In the genomic region with DNA sequence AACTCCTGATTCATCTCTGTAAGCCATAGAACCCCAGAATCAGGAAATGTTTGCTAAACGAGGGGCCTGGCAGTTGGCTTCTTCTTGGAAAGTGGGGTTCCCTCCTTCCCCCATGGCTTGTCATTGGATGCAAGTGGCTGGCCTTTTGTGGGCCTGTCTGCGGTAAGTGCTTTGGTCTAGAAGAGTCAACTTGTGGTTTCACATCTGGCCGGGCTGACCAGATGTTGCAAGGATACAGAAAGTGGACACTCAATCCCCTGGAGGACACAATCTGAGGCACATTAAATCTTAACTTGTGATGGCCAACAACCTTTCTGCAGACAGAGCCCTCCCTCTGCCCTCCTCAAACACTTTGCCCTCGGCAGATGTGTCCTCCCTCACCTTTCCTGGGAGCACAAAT, we compare ENCODE assay signal across 10 cellular contexts. TPM values are rescaled to one million over a fixed set of nuclear protein-coding genes. Genes with fewer than 3 reads are reported as not detected.
DNase-seq lines count a peak whose midpoint lies in the region; ATAC-seq and TF ChIP-seq lines count a peak whose summit lies in the region.
"Had no signal": no experiment of that assay in that cellular context is flagged by ENCODE, and none has a peak within 500 bp of the region (broad histone marks: within the 10 kb centered on the region; RNA-seq: fewer than 3 reads in every experiment).

No MANE protein-coding gene starts in this region.

- H3K36me3 Mint-ChIP-seq in T-helper 2 cell treated with Interferon-gamma antibody and Interleukin-4, amounts not matched to agents 5 μg/mL and 100 μg/mL, for 36 hours (ENCODE audit: low read depth): peaks cover 16% of the 10 kb centered on the region
- H3K36me3 Mint-ChIP-seq in T-helper 17 cell (ENCODE audit: low read depth): no peaks in the 10 kb centered on the region

- H3K27ac ChIP-seq in stomach (peak overlapping the region in 3 of 5 donors; percentile 87 to 90 (median 89)), colonic mucosa (no peak overlapping the region)

- no peaks in the 10 kb centered on the region for H3K9me3 ChIP-seq in T-helper 17 cell (ENCODE audit: control insufficient read depth, low read length, poor library complexity, severe bottlenecking)
- no peaks in the 10 kb centered on the region for H3K9me3 ChIP-seq in stomach
- no peaks in the 10 kb centered on the region for H3K9me3 ChIP-seq in colonic mucosa

- H3K4me3 ChIP-seq in fibroblast of the aortic adventitia (ENCODE audit: low read depth, low read length): peak overlapping the region; percentile 80
- H3K4me3 ChIP-seq in stomach: peak overlapping the region in 3 of 4 donors; percentile 69 to 84 (median 79)
- H3K4me3 ChIP-seq in colonic mucosa: no peak overlapping the region

- no peaks in the 10 kb centered on the region for H3K27me3 ChIP-seq in stomach
- no peaks in the 10 kb centered on the region for H3K27me3 ChIP-seq in colonic mucosa

- 74 to 81% (median 77%) methylated on average over 4 of the region's 4 CpGs for WGBS in stomach, 5 donors

- intact Hi-C loops in stomach (cut with DNase I; ENCODE audit: low total_unique reads): loop anchor here (10.0 kb wide), 1 partner anchor 89 kb away; no protein-coding TSS in a partner anchor
- intact Hi-C loops in colonic mucosa (cut with DNase I): loop anchor here (10.0 kb wide), 1 partner anchor 89 kb away; no protein-coding TSS in a partner anchor

- peaks cover 2% of the 10 kb centered on the region for H3K27me3 Mint-ChIP-seq in T-helper 2 cell treated with Interferon-gamma antibody and Interleukin-4, amounts not matched to agents 5 μg/mL and 100 μg/mL, for 36 hours (ENCODE audit: low read depth)
- no peaks in the 10 kb centered on the region for H3K27me3 Mint-ChIP-seq in T-helper 17 cell

- peak overlapping the region; percentile 92 for H3K4me3 Mint-ChIP-seq in T-helper 2 cell treated with Interferon-gamma antibody and Interleukin-4, amounts not matched to agents 5 μg/mL and 100 μg/mL, for 36 hours
- H3K4me3 Mint-ChIP-seq in T-helper 17 cell: no peak overlapping the region

- TF ChIP-seq CTCF in fibroblast of the aortic adventitia (IDR thresholded peaks at IDR 0.05; ENCODE audit: insufficient read depth, low read length) (no peak), stomach (IDR thresholded peaks at IDR 0.05) (no peak), colonic mucosa (IDR thresholded peaks at IDR 0.05) (no peak)

- peaks cover 29% of the 10 kb centered on the region for H3K4me1 Mint-ChIP-seq in T-helper 2 cell treated with Interferon-gamma antibody and Interleukin-4, amounts not matched to agents 5 μg/mL and 100 μg/mL, for 36 hours (ENCODE audit: low read depth)
- peaks cover 14% of the 10 kb centered on the region for H3K4me1 Mint-ChIP-seq in T-helper 17 cell

- no peak for TF ChIP-seq POLR2A in stomach (IDR thresholded peaks at IDR 0.05)

- peaks cover 10 to 42% (median 39%) of the 10 kb centered on the region in 4 donors for H3K4me1 ChIP-seq in stomach
- no peaks in the 10 kb centered on the region for H3K4me1 ChIP-seq in colonic mucosa

- H3K36me3 ChIP-seq in stomach (peaks cover 0 to 8% (median 6%) of the 10 kb centered on the region in 4 donors), colonic mucosa (no peaks in the 10 kb centered on the region)

- peak overlapping the region in 1 of 2 donors; percentile 63 for H3K9ac ChIP-seq in colonic mucosa (ENCODE audit: low read depth in 2 of 2, low read length in 2 of 2)

- peak overlapping the region; percentile 94 for H3K27ac Mint-ChIP-seq in T-helper 2 cell treated with Interferon-gamma antibody and Interleukin-4, amounts not matched to agents 5 μg/mL and 100 μg/mL, for 36 hours
- peak overlapping the region; percentile 89 for H3K27ac Mint-ChIP-seq in T-helper 17 cell

- no peak for TF ChIP-seq EP300 in stomach (IDR thresholded peaks at IDR 0.05)

- ATAC-seq in T-helper 17 cell: no peak
- ATAC-seq in GM19467 (IDR thresholded peaks at IDR 0.05; ENCODE audit: unreplicated experiment): no peak
- ATAC-seq in GM21786 (IDR thresholded peaks at IDR 0.05; ENCODE audit: unreplicated experiment): no peak

- H3K9me3 Mint-ChIP-seq in T-helper 2 cell treated with Interferon-gamma antibody and Interleukin-4, amounts not matched to agents 5 μg/mL and 100 μg/mL, for 36 hours: no peaks in the 10 kb centered on the region

- DNase-seq in T-helper 2 cell treated with Interferon-gamma antibody and Interleukin-4, amounts not matched to agents 5 μg/mL and 100 μg/mL, for 36 hours (ENCODE audit: low spot score): no peak
- DNase-seq in T-helper 2 cell (no peak), T-helper 17 cell (no peak), fibroblast of the aortic adventitia (ENCODE audit: low read depth) (no peak), stomach (no peak), colonic mucosa (no peak)
- DNase-seq: left ventricle myocardium superior, NCI-H1694 had no signal

RNA-seq across cellular contexts. Expression of a gene that starts 1.1 kb away (rescaled TPM):
- total RNA-seq in T-helper 17 cell (10 to 100 TPM in 1 of 2 donors, 1 to 10 TPM in 1; 5.2 to 16.3 TPM), fibroblast of the aortic adventitia (ENCODE audit: low replicate concordance) (28.9 and 38.1 TPM in 2 replicates), stomach (10 to 100 TPM in 4 of 5 donors, 1 to 10 TPM in 1; 7.6 to 40.6 (median 14.3) TPM), colonic mucosa (10 to 100 TPM; 16.0 to 39.8 TPM)
- 10 to 100 TPM; 18.2 to 24.3 (median 20.7) TPM for polyA plus RNA-seq in stomach
